2 cellular contexts compared by ENCODE assay signal in genomic region chr14:91362007-91362406, GRCh38.
TF ChIP-seq lines count a peak whose summit lies in the region.
"Not testable (repeated sequence)": the region's sequence is repeated elsewhere in the genome, so short reads cannot be mapped to it uniquely, and the experiment has no call there.

No MANE protein-coding gene starts in this region.

TF ChIP-seq in WTC11, 78 proteins besides CTCF, POLR2A, EP300 and RAD21:
- TF ChIP-seq ZNF121 (CRISPR knock-in tag; IDR thresholded peaks at IDR 0.05) = 0 out of 2 replicates have a peak, but pooled peaks have one; percentile 52

TF ChIP-seq in HepG2, 621 proteins besides CTCF, POLR2A, EP300 and RAD21:
- 0 out of 2 replicates have a peak, but pooled peaks have one; percentile 13 for TF ChIP-seq CREB1 (IDR thresholded peaks at IDR 0.05)
- not testable (repeated sequence) for TF ChIP-seq CREB1 (CRISPR knock-in tag; IDR thresholded peaks at IDR 0.05)
- TF ChIP-seq ZNF121 (CRISPR knock-in tag; IDR thresholded peaks at IDR 0.05) = peak; percentile 67
- TF ChIP-seq ZBTB3 (CRISPR knock-in tag; IDR thresholded peaks at IDR 0.05; ENCODE audit: borderline replicate concordance, low read depth) = 0 out of 2 replicates have a peak, but pooled peaks have one; percentile 8
